16 cellular contexts compared by ENCODE assay signal in genomic region chr1:226670062-226670461, GRCh38.
DNase-seq lines count a peak whose midpoint lies in the region; ATAC-seq, FAIRE-seq and TF ChIP-seq lines count a peak whose summit lies in the region.
"Had no signal": no experiment of that assay in that cellular context is flagged by ENCODE, and none has a peak within 500 bp of the region (broad histone marks: within the 10 kb centered on the region; RNA-seq: fewer than 3 reads in every experiment).

No MANE protein-coding gene starts in this region.

- H3K27ac ChIP-seq in left ventricle myocardium inferior (replicated peaks) (peak overlapping the region; percentile 91), DOHH2 (ENCODE audit: low read depth, low read length) (peak overlapping the region; percentile 95), K562 (ENCODE audit: extremely low read depth, low read depth, low read length) (no peak overlapping the region), sigmoid colon (peak overlapping the region in 1 of 4 donors; percentile 90)
- H3K27ac ChIP-seq: SJCRH30 had no signal

- WGBS in K562 (ENCODE audit: insufficient coverage, low coverage, missing lambda C conversion rate) = under 1% methylated on average over 7 of the region's 7 CpGs
- WGBS in sigmoid colon, 2 donors = 83 to 84% methylated on average over 7 of the region's 7 CpGs

- TF ChIP-seq POLR2A in K562 (conservative IDR thresholded peaks at IDR 0.05) (no peak), sigmoid colon (IDR thresholded peaks at IDR 0.05) (no peak)

- POLR2A ChIA-PET in K562 (lab: Yijun Ruan, JAX) = interaction anchor here (1.2 kb wide), 1 partner anchor 10 kb away, joined by 4 read pairs; no protein-coding TSS in a partner anchor

- no TSS peak for BruUV-seq in K562 (replicated peaks; lab: Mats Ljungman, UMichigan)

- H3K9ac ChIP-seq in K562 (ENCODE audit: insufficient read depth in 1 of 2, low read depth in 2 of 2, low read length in 2 of 2) = no peak overlapping the region

- H3K4me1 ChIP-seq in left ventricle myocardium inferior (peaks cover 44% of the 10 kb centered on the region), DOHH2 (ENCODE audit: control insufficient read depth, low read length) (peaks cover 99% of the 10 kb centered on the region), K562 (replicated peaks in 1 of 2; ENCODE audit: control insufficient read depth in 2 of 2, insufficient read depth in 2 of 2, low read length in 2 of 2) (no peaks in the 10 kb centered on the region), sigmoid colon (peaks cover 0 to 67% (median 27%) of the 10 kb centered on the region in 4 donors)

- no peak for ATAC-seq in K562
- no peak for ATAC-seq in GM21576 (IDR thresholded peaks at IDR 0.05; ENCODE audit: unreplicated experiment)

- H3F3A ChIP-seq in DOHH2 (ENCODE audit: control insufficient read depth, insufficient read depth) = peaks cover 42% of the 10 kb centered on the region

- TF ChIP-seq RAD21 in K562 (CRISPR knock-in tag; conservative IDR thresholded peaks at IDR 0.05 in 1 of 2, IDR thresholded peaks at IDR 0.05 in 1 of 2) = no peak

- H2AFZ ChIP-seq in K562 (ENCODE audit: low read depth, low read length) = no peak overlapping the region

- FAIRE-seq in K562 (lab: Jason Lieb, UNC) = peak; percentile 29

- DNase-seq in left ventricle myocardium inferior = no peak
- DNase-seq in cardiac septum (ENCODE audit: low spot score) = no peak
- no peak for DNase-seq in K562 (ENCODE audit: extremely low read depth in 1 of 4, low spot score in 3 of 4)
- peak; percentile 61 for DNase-seq in sigmoid colon
- no peak for DNase-seq in T-helper 1 cell
- no peak for DNase-seq in GM19238 (ENCODE audit: insufficient read length, low spot score)
- DNase-seq: ACHN, Caco-2, H9, MV-4-11, NCI-H1417 treated with DMSO at 0.1 percent for 48 hours, NCI-H2081, NCI-H510A treated with DMSO at 0.1 percent for 48 hours, SJCRH30 had no signal

- H3K9me2 ChIP-seq in DOHH2 (replicated peaks; ENCODE audit: control insufficient read depth, low read length) = no peaks in the 10 kb centered on the region

- no peaks in the 10 kb centered on the region for H3K27me3 ChIP-seq in left ventricle myocardium inferior (ENCODE audit: low read depth)
- H3K27me3 ChIP-seq in DOHH2 (ENCODE audit: control insufficient read depth, low read length) = no peaks in the 10 kb centered on the region
- peaks cover 52 to 72% of the 10 kb centered on the region in 2 experiments for H3K27me3 ChIP-seq in K562 (ENCODE audit: control insufficient read depth in 2 of 2, insufficient read depth in 2 of 2, low read length in 2 of 2)
- no peaks in the 10 kb centered on the region for H3K27me3 ChIP-seq in sigmoid colon
- H3K27me3 ChIP-seq: SJCRH30 had no signal

- H3K9me1 ChIP-seq in K562 (ENCODE audit: control insufficient read depth, insufficient read depth, low read length) = no peaks in the 10 kb centered on the region

- TF ChIP-seq CTCF in left ventricle myocardium inferior (IDR thresholded peaks at IDR 0.05; ENCODE audit: borderline replicate concordance) (no peak), DOHH2 (IDR thresholded peaks at IDR 0.05; ENCODE audit: low read depth, low read length, poor library complexity, severe bottlenecking) (no peak), K562 (IDR thresholded peaks at IDR 0.05 in 2 of 3, conservative IDR thresholded peaks at IDR 0.05 in 1 of 3; ENCODE audit: insufficient read depth in 2 of 3, low read depth in 1 of 3, low read length in 3 of 3) (no peak), sigmoid colon (IDR thresholded peaks at IDR 0.05) (no peak)

- intact Hi-C loops in left ventricle myocardium inferior (cut with micrococcal nuclease) = no loop called here
- intact Hi-C loops in cardiac septum (cut with DNase I) = no loop called here
- intact Hi-C loops in K562 (cut with micrococcal nuclease) = no loop called here
- intact Hi-C loops in sigmoid colon (cut with DNase I) = no loop called here

- in situ Hi-C loops in K562 (cut with MboI) = no loop called here

- H3K36me3 ChIP-seq in left ventricle myocardium inferior (no peaks in the 10 kb centered on the region), DOHH2 (ENCODE audit: control insufficient read depth, low read length) (peaks cover 70% of the 10 kb centered on the region), K562 (ENCODE audit: control insufficient read depth, insufficient read depth, low read length) (no peaks in the 10 kb centered on the region), sigmoid colon (no peaks in the 10 kb centered on the region)

- H4K20me1 ChIP-seq in DOHH2 (ENCODE audit: control insufficient read depth, insufficient read depth, low read depth, low read length) (no peaks in the 10 kb centered on the region), K562 (replicated peaks; ENCODE audit: control insufficient read depth, insufficient read depth, low read length) (no peaks in the 10 kb centered on the region; the same call in 1 of the 2 replicates)

- H3K79me2 ChIP-seq in DOHH2 (ENCODE audit: control insufficient read depth, low read length) = peaks cover 98% of the 10 kb centered on the region
- no peaks in the 10 kb centered on the region for H3K79me2 ChIP-seq in K562 (ENCODE audit: control insufficient read depth, insufficient read depth, low read length)

- peak overlapping the region; percentile 91 for H3K4me2 ChIP-seq in DOHH2 (ENCODE audit: low read length)
- H3K4me2 ChIP-seq in K562 (ENCODE audit: insufficient read depth, low read length) = no peak overlapping the region

- CTCF ChIA-PET in K562 (lab: Yijun Ruan, JAX; ENCODE audit: low intra/inter-chr PET ratio) = no interaction called here

- H3K4me3 ChIP-seq in left ventricle myocardium inferior (no peak overlapping the region), DOHH2 (ENCODE audit: low read length) (peak overlapping the region; percentile 86; the same call in 1 of the 2 replicates), K562 (no peak overlapping the region), sigmoid colon (no peak overlapping the region)
- H3K4me3 ChIP-seq: SJCRH30 had no signal

- no peaks in the 10 kb centered on the region for H3K9me3 ChIP-seq in left ventricle myocardium inferior (replicated peaks)
- no peaks in the 10 kb centered on the region for H3K9me3 ChIP-seq in DOHH2 (ENCODE audit: control insufficient read depth, insufficient read depth, low read length)
- no peaks in the 10 kb centered on the region for H3K9me3 ChIP-seq in K562 (replicated peaks; ENCODE audit: control insufficient read depth, insufficient read depth, low read depth, low read length)
- H3K9me3 ChIP-seq in sigmoid colon = no peaks in the 10 kb centered on the region
- H3K9me3 ChIP-seq: Caco-2, SJCRH30 had no signal

- TF ChIP-seq EP300 in K562 (IDR thresholded peaks at IDR 0.05; ENCODE audit: low read length) = no peak
- no peak for TF ChIP-seq EP300 in sigmoid colon (IDR thresholded peaks at IDR 0.05)

TF ChIP-seq in K562, 482 proteins besides CTCF, POLR2A, EP300 and RAD21:
- TF ChIP-seq MLX (CRISPR knock-in tag; conservative IDR thresholded peaks at IDR 0.05) = no peak
- TF ChIP-seq MTF1 (CRISPR knock-in tag; IDR thresholded peaks at IDR 0.05; ENCODE audit: borderline replicate concordance) = no peak
- no peak for TF ChIP-seq ZBTB12 (CRISPR knock-in tag; IDR thresholded peaks at IDR 0.05)
- no peak for TF ChIP-seq FOXJ3 (CRISPR knock-in tag; IDR thresholded peaks at IDR 0.05)
- TF ChIP-seq POLR2G (IDR thresholded peaks at IDR 0.05; ENCODE audit: low read depth, low read length) = no peak
- no peak for TF ChIP-seq SMAD1 (IDR thresholded peaks at IDR 0.05; ENCODE audit: low read depth, low read length, partially characterized antibody)
- no peak for TF ChIP-seq ZNF316 (IDR thresholded peaks at IDR 0.05)
- no peak for TF ChIP-seq THRA (IDR thresholded peaks at IDR 0.05)
- no peak for TF ChIP-seq L3MBTL2 (IDR thresholded peaks at IDR 0.05)
